In the genomic region with DNA sequence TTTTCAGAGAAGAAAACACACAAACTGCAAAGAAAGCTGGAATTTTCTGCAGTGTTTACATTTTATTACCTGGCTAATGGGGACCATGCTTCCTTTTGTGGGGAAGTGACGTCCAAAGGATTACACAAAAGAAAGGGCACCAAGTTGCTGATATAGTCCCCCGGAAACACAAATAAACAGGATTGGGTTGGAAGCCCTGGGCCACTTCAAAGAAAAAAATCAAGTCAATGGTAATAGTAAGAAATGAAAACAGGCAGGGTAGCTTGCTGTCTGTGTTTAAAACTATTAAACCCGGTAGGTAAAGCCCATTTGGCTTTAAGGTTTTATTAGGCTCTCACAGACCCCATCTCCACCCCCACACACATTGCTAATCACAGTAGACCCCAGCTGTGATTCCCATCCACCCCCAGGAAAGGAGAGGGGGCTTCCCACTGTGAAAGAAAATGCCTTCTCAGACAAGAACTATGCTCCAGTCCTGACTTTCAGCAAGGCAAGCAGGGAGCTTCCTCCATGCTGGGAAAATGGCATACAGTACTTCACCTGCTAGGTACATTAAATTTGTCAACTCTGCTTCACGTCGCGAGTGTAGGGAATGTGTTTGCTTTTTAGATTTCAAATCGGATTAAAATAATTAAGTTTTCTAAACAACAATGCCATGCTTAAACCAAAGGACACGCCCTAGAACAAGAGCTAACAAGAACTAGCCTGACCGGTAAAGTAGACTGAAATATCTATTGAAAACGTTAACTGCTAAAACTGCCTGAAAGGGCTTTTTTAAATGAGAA, we compare ENCODE assay signal across 8 cellular contexts. TPM values are rescaled to one million over a fixed set of nuclear protein-coding genes. Genes with fewer than 3 reads are reported as not detected.
DNase-seq lines count a peak whose midpoint lies in the region; ATAC-seq, FAIRE-seq and TF ChIP-seq lines count a peak whose summit lies in the region.

No MANE protein-coding gene starts in this region.

- H3K36me3 ChIP-seq in duodenal mucosa (ENCODE audit: control insufficient read depth in 1 of 2, insufficient read depth in 2 of 2, low read length in 2 of 2) (no peaks in the 10 kb centered on the region), muscle layer of duodenum (ENCODE audit: control insufficient read depth in 1 of 2, insufficient read depth in 2 of 2, low read length in 2 of 2) (no peaks in the 10 kb centered on the region)

- no peak for TF ChIP-seq CTCF in D721Med (IDR thresholded peaks at IDR 0.05; ENCODE audit: insufficient read depth, missing control alignments)

- peaks cover 17 to 32% of the 10 kb centered on the region in 2 donors for H3K4me1 ChIP-seq in duodenal mucosa (ENCODE audit: control insufficient read depth in 1 of 2, insufficient read depth in 2 of 2, low read length in 2 of 2)
- H3K4me1 ChIP-seq in muscle layer of duodenum (ENCODE audit: control insufficient read depth in 1 of 2, insufficient read depth in 2 of 2, low read length in 2 of 2): peaks cover 6 to 15% of the 10 kb centered on the region in 2 donors

- H3K27ac ChIP-seq in duodenal mucosa (ENCODE audit: low read depth, low read length) (peak overlapping the region; percentile 53), muscle layer of duodenum (ENCODE audit: low read length) (peak overlapping the region; percentile 94)

- DNase-seq in G401 (ENCODE audit: low spot score) (peak; percentile 68), NCI-H526 (lab: John Stamatoyannopoulos, UW) (peak; percentile 23 to 52), occipital lobe (lab: John Stamatoyannopoulos, UW) (no peak), D721Med (ENCODE audit: insufficient read length, low spot score) (no peak)

- H3K9me3 ChIP-seq in duodenal mucosa (ENCODE audit: control insufficient read depth in 1 of 2, low read length in 2 of 2) (no peaks in the 10 kb centered on the region), muscle layer of duodenum (ENCODE audit: control insufficient read depth in 1 of 2, low read length in 2 of 2) (no peaks in the 10 kb centered on the region)

- in situ Hi-C loops in G401 (cut with HindIII; ENCODE audit: low sequenced_read_pairs): no loop called here

- H3K27me3 ChIP-seq in duodenal mucosa (ENCODE audit: control insufficient read depth in 1 of 2, insufficient read depth in 2 of 2, low read length in 2 of 2) (peaks cover 7 to 9% of the 10 kb centered on the region in 2 donors), muscle layer of duodenum (ENCODE audit: low read depth, low read length) (no peaks in the 10 kb centered on the region)

- H3K4me3 ChIP-seq in duodenal mucosa (ENCODE audit: low read depth in 1 of 2, low read length in 2 of 2) (peak overlapping the region; percentile 79 to 88), muscle layer of duodenum (ENCODE audit: low read depth in 1 of 2, low read length in 2 of 2) (peak overlapping the region; percentile 75 to 84)

- no peak for FAIRE-seq in D721Med (lab: Jason Lieb, UNC)

- ATAC-seq in HG03521 (IDR thresholded peaks at IDR 0.05; ENCODE audit: unreplicated experiment): no peak
- no peak for ATAC-seq in GM19463 (IDR thresholded peaks at IDR 0.05; ENCODE audit: unreplicated experiment)

- H3K9ac ChIP-seq in duodenal mucosa (ENCODE audit: low read depth in 1 of 2, low read length in 2 of 2): peak overlapping the region; percentile 85 to 86

RNA-seq across cellular contexts. Expression of a gene that starts 1.1 kb away (rescaled TPM):
- total RNA-seq in G401 (2014; rRNA removed; shearing (Covaris generic)): 4.4 and 9.1 TPM in 2 replicates
- 1.4 TPM for total RNA-seq in occipital lobe

RNA-seq across cellular contexts. Expression of a gene that starts 55.7 kb away (rescaled TPM):
- total RNA-seq in G401 (2014; rRNA removed; shearing (Covaris generic)): not detected in 2 replicates
- 65.7 TPM for total RNA-seq in occipital lobe

Comparison
In these comparisons a context has a peak if more than half of its experiments do, and no peak if none do; other contexts are left out.
1. DNase-seq: peak in G401 (single experiment) and NCI-H526 (2 of 2); none in occipital lobe (single experiment) and D721Med (single experiment).
2. RNA of a gene that starts 55.7 kb away (total RNA-seq): 65.7 TPM in occipital lobe (single experiment); not detected in G401; every median in the first group is over 10 times any median in the second.